Comparison of ENCODE assay signal across 10 cellular contexts in the genomic region with DNA sequence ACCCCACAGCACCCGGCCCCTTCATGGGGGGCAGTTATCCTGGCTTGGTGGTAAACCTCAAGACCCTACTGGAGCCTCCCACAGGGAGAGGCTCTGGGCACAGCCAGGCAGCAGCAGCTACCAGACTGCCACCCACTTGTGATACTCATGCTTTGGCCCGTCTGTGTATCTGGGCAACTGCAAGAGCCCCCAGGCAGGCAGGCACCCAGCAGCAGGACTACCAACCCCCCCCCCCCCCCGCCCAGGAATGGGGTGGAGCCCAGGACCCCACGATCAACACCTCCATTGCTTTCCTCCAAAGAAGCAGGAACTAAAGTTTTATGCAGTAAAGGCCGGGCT. TPM values are rescaled to one million over a fixed set of nuclear protein-coding genes. Genes with fewer than 3 reads are reported as not detected.
DNase-seq lines count a peak whose midpoint lies in the region; ATAC-seq and TF ChIP-seq lines count a peak whose summit lies in the region.
"Had no signal": no experiment of that assay in that cellular context is flagged by ENCODE, and none has a peak within 500 bp of the region (broad histone marks: within the 10 kb centered on the region; RNA-seq: fewer than 3 reads in every experiment).

No MANE protein-coding gene starts in this region.

- CTCF ChIA-PET in MCF 10A (lab: Yijun Ruan, JAX), result interaction anchor here (0.6 to 1.4 kb wide), 3 partner anchors 87 to 138 kb away, joined by 3 to 6 read pairs (median 3); no protein-coding TSS in a partner anchor
- CTCF ChIA-PET in activated CD4-positive, alpha-beta memory T cell treated with anti-CD3 and anti-CD28 coated beads for 36 hours (lab: Charles Lee), result interaction anchor here (0.7 to 3.6 kb wide), 8 partner anchors 9 to 138 kb away, joined by 3 to 29 read pairs (median 11); partner anchors contain the start of gene NACC1

- H3K4me3 ChIP-seq in breast epithelium, result no peak overlapping the region
- H3K4me3 ChIP-seq in lower lobe of right lung, result peak overlapping the region; percentile 63
- no peak overlapping the region for H3K4me3 ChIP-seq in tibial artery

- intact Hi-C loops in breast epithelium (cut with DNase I; ENCODE audit: low total_unique reads) (no loop called here), MCF 10A (cut with micrococcal nuclease) (no loop called here), lower lobe of right lung (cut with DNase I) (no loop called here), tibial artery (cut with DNase I; ENCODE audit: low total_unique reads) (no loop called here)
- intact Hi-C loops in activated CD4-positive, alpha-beta memory T cell treated with anti-CD3 and anti-CD28 coated beads for 36 hours (cut with micrococcal nuclease), result no loop called here

- peak overlapping the region; percentile 62 to 76 for H3K27ac ChIP-seq in breast epithelium
- peak overlapping the region; percentile 96 for H3K27ac ChIP-seq in lower lobe of right lung
- H3K27ac ChIP-seq in tibial artery, result peak overlapping the region; percentile 75 to 80

- H3K4me3 Mint-ChIP-seq in MCF 10A (ENCODE audit: unreplicated experiment), result no peak overlapping the region
- H3K4me3 Mint-ChIP-seq in activated CD4-positive, alpha-beta memory T cell treated with anti-CD3 and anti-CD28 coated beads for 36 hours, result peak overlapping the region; percentile 26

- no peak for ATAC-seq in lower lobe of right lung
- ATAC-seq in GM19452 (IDR thresholded peaks at IDR 0.05; ENCODE audit: unreplicated experiment), result no peak

- DNase-seq in breast epithelium (ENCODE audit: low spot score in 2 of 2) (no peak), MCF 10A (ENCODE audit: unreplicated experiment) (no peak), lower lobe of right lung (peak; percentile 39), tibial artery (no peak), LoVo (ENCODE audit: low spot score) (no peak), activated gamma-delta T cell treated with Interleukin-2 at 50 U/mL for 16 hours (no peak)
- DNase-seq in activated CD4-positive, alpha-beta memory T cell treated with anti-CD3 and anti-CD28 coated beads for 36 hours, result no peak
- DNase-seq: NCI-H1092 had no signal

- H3K27ac Mint-ChIP-seq in MCF 10A (ENCODE audit: low read depth, unreplicated experiment), result no peak overlapping the region
- H3K27ac Mint-ChIP-seq in activated CD4-positive, alpha-beta memory T cell treated with anti-CD3 and anti-CD28 coated beads for 36 hours, result peak overlapping the region; percentile 76

- H3K9me3 ChIP-seq in breast epithelium (no peaks in the 10 kb centered on the region), lower lobe of right lung (no peaks in the 10 kb centered on the region), tibial artery (no peaks in the 10 kb centered on the region)

- H3K36me3 Mint-ChIP-seq in MCF 10A (ENCODE audit: insufficient read depth, unreplicated experiment), result peaks cover 20% of the 10 kb centered on the region
- H3K36me3 Mint-ChIP-seq in activated CD4-positive, alpha-beta memory T cell treated with anti-CD3 and anti-CD28 coated beads for 36 hours, result peaks cover 9% of the 10 kb centered on the region

- POLR2A ChIA-PET in MCF 10A (lab: Yijun Ruan, JAX), result interaction anchor here (1.6 kb wide), 1 partner anchor 12 kb away, joined by 4 read pairs; no protein-coding TSS in a partner anchor
- POLR2A ChIA-PET in activated CD4-positive, alpha-beta memory T cell treated with anti-CD3 and anti-CD28 coated beads for 36 hours (lab: Charles Lee), result interaction anchor here (1.4 to 2.9 kb wide), 2 partner anchors 14 to 90 kb away, joined by 5 to 13 read pairs; partner anchors contain the start of gene NACC1

- no peak for TF ChIP-seq CTCF in breast epithelium (IDR thresholded peaks at IDR 0.05)
- TF ChIP-seq CTCF in MCF 10A (IDR thresholded peaks at IDR 0.05; ENCODE audit: unreplicated experiment), result no peak
- no peak for TF ChIP-seq CTCF in lower lobe of right lung (IDR thresholded peaks at IDR 0.05)
- no peak for TF ChIP-seq CTCF in tibial artery (IDR thresholded peaks at IDR 0.05)

- H3K4me1 Mint-ChIP-seq in MCF 10A (ENCODE audit: insufficient read depth, unreplicated experiment), result no peaks in the 10 kb centered on the region
- H3K4me1 Mint-ChIP-seq in activated CD4-positive, alpha-beta memory T cell treated with anti-CD3 and anti-CD28 coated beads for 36 hours (ENCODE audit: low read depth), result peaks cover 36% of the 10 kb centered on the region

- H3K27me3 ChIP-seq in breast epithelium, result no peaks in the 10 kb centered on the region
- no peaks in the 10 kb centered on the region for H3K27me3 ChIP-seq in lower lobe of right lung (ENCODE audit: low read depth)
- H3K27me3 ChIP-seq in tibial artery, result no peaks in the 10 kb centered on the region

- H3K4me1 ChIP-seq in breast epithelium, result peaks cover 0 to 4% of the 10 kb centered on the region in 2 donors
- peaks cover 67% of the 10 kb centered on the region for H3K4me1 ChIP-seq in lower lobe of right lung
- peaks cover 0 to 36% (median 25%) of the 10 kb centered on the region in 4 donors for H3K4me1 ChIP-seq in tibial artery

- no peaks in the 10 kb centered on the region for H3K9me3 Mint-ChIP-seq in MCF 10A (ENCODE audit: unreplicated experiment)
- H3K9me3 Mint-ChIP-seq in activated CD4-positive, alpha-beta memory T cell treated with anti-CD3 and anti-CD28 coated beads for 36 hours, result peaks cover 5% of the 10 kb centered on the region

- H3K36me3 ChIP-seq in breast epithelium (no peaks in the 10 kb centered on the region), lower lobe of right lung (peaks cover 13% of the 10 kb centered on the region), tibial artery (peaks cover 0 to 25% (median 11%) of the 10 kb centered on the region in 3 donors)

- no peak for TF ChIP-seq POLR2A in breast epithelium (IDR thresholded peaks at IDR 0.05)

- no peaks in the 10 kb centered on the region for H3K27me3 Mint-ChIP-seq in MCF 10A (ENCODE audit: insufficient read depth, unreplicated experiment)
- H3K27me3 Mint-ChIP-seq in activated CD4-positive, alpha-beta memory T cell treated with anti-CD3 and anti-CD28 coated beads for 36 hours, result peaks cover 2% of the 10 kb centered on the region

- BruUV-seq in MCF 10A (replicated peaks; lab: Mats Ljungman, UMichigan), result no TSS peak

RNA-seq across cellular contexts. Expression of gene LYL1, which starts 0.9 kb away (rescaled TPM):
- total RNA-seq in breast epithelium, result 10 to 100 TPM in 1 of 3 donors, 1 to 10 TPM in 2; 7.0 to 21.0 (median 9.2) TPM
- not detected in 2 replicates for total RNA-seq in MCF 10A (2022)
- 1 to 10 TPM; 5.0 to 5.6 TPM for total RNA-seq in activated CD4-positive, alpha-beta memory T cell treated with anti-CD3 and anti-CD28 coated beads for 36 hours
- total RNA-seq in lower lobe of right lung, result 27.2 TPM
- total RNA-seq: SK-MEL-5 had no signal

RNA-seq across cellular contexts. Expression of gene TRMT1, which starts 13.0 kb away (rescaled TPM):
- total RNA-seq in breast epithelium (10 to 100 TPM; 29.7 to 37.4 (median 31.7) TPM), MCF 10A (2022) (47.5 and 63.2 TPM in 2 replicates), lower lobe of right lung (29.3 TPM)
- 10 to 100 TPM; 59.2 to 61.3 TPM for total RNA-seq in activated CD4-positive, alpha-beta memory T cell treated with anti-CD3 and anti-CD28 coated beads for 36 hours

RNA-seq across cellular contexts. Expression of gene NACC1, which starts 14.5 kb away (rescaled TPM):
- total RNA-seq in breast epithelium (10 to 100 TPM in 2 of 3 donors, 1 to 10 TPM in 1; 8.5 to 20.5 (median 19.7) TPM), MCF 10A (2022) (55.9 and 67.3 TPM in 2 replicates), lower lobe of right lung (35.2 TPM)
- total RNA-seq in activated CD4-positive, alpha-beta memory T cell treated with anti-CD3 and anti-CD28 coated beads for 36 hours, result 10 to 100 TPM; 89.8 to 90.9 TPM

RNA-seq across cellular contexts. Expression of gene STX10, which starts 46.6 kb away (rescaled TPM):
- total RNA-seq in breast epithelium, result 10 to 100 TPM; 74.6 to 78.3 (median 75.2) TPM
- 35.2 and 37.9 TPM in 2 replicates for total RNA-seq in MCF 10A (2022)
- total RNA-seq in activated CD4-positive, alpha-beta memory T cell treated with anti-CD3 and anti-CD28 coated beads for 36 hours, result 10 to 100 TPM; 65.5 to 66.3 TPM
- 82.7 TPM for total RNA-seq in lower lobe of right lung

RNA-seq across cellular contexts. Expression of gene IER2, which starts 46.7 kb away (rescaled TPM):
- total RNA-seq in breast epithelium (100 to 1,000 TPM in 1 of 3 donors, 10 to 100 TPM in 2; 20.6 to 146 (median 79.6) TPM), MCF 10A (2022) (63.0 and 92.3 TPM in 2 replicates), lower lobe of right lung (80.2 TPM)
- 100 to 1,000 TPM; 129 to 137 TPM for total RNA-seq in activated CD4-positive, alpha-beta memory T cell treated with anti-CD3 and anti-CD28 coated beads for 36 hours
